ENCODE assay signal across 1 cellular context in the genomic region with DNA sequence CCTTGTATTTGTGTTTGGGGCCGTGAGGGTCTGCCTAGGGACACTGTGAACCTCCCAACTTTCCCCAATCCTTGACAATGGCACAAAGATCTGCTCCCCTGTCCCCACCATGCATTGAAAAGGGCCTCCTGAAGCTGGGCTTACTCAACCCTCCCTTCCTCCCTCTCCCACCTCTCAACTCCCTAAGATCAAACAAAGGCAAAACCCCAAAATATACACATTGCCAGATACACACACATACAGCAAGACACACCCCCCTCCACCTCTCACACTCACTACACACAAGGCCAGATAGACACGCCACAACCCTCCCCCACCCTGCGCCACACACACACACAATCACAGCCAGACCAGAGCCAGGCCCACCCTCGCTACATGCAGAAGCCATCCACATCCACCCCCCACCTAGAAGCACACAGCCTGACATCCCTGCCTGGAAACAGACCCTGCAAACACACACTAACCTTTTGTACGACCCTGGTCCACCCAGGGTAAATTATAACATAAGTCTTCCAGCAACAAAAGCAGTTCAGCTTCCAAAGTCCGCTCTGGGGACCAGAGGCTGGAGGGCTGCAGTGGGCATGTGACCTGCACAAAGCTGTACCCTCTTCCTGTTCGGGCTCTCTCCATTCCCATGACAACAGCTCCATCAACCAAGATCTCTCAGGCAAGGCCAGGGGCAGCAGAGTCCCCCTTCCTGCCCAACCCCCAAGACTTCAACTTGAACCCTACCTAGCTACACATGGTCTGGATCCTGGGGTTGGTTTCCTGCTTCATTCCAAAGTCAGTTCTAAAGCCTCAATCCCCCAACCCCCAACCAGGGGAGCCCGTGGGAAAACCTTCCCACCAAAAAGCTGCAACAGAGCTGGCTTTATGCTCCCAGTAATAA.
TF ChIP-seq lines count a peak whose summit lies in the region.

No MANE protein-coding gene starts in this region.

TF ChIP-seq in HepG2, 621 proteins besides CTCF, POLR2A, EP300 and RAD21 (continued from another document and continues in another):
- TF ChIP-seq CSRNP2 (CRISPR knock-in tag; conservative IDR thresholded peaks at IDR 0.05; ENCODE audit: low read depth) (no peak), ZNF430 (CRISPR knock-in tag; IDR thresholded peaks at IDR 0.05) (peak; percentile 71), PITX1 (CRISPR knock-in tag; IDR thresholded peaks at IDR 0.05) (peak; percentile 37; the same call in 1 of the 2 replicates), ZBTB26 (CRISPR knock-in tag; IDR thresholded peaks at IDR 0.05; ENCODE audit: borderline replicate concordance) (0 out of 2 replicates have a peak, but pooled peaks have one; percentile 43), ZNF510 (CRISPR knock-in tag; IDR thresholded peaks at IDR 0.05; ENCODE audit: low read depth) (no peak), TEAD3 (CRISPR knock-in tag; optimal IDR thresholded peaks at IDR 0.05; ENCODE audit: borderline replicate concordance) (peak; percentile 77), ADNP (CRISPR knock-in tag; IDR thresholded peaks at IDR 0.05) (no peak), ZNF34 (CRISPR knock-in tag; IDR thresholded peaks at IDR 0.05; ENCODE audit: borderline replicate concordance) (no peak; the same call in 1 of the 2 replicates), REXO4 (CRISPR knock-in tag; IDR thresholded peaks at IDR 0.05; ENCODE audit: borderline replicate concordance) (no peak), SAP130 (CRISPR knock-in tag; IDR thresholded peaks at IDR 0.05; ENCODE audit: low read depth) (peak; percentile 96), ZNF17 (CRISPR knock-in tag; IDR thresholded peaks at IDR 0.05) (no peak), RORA (CRISPR knock-in tag; IDR thresholded peaks at IDR 0.05) (no peak), MTF1 (CRISPR knock-in tag; IDR thresholded peaks at IDR 0.05) (no peak), PAF1 (CRISPR knock-in tag; IDR thresholded peaks at IDR 0.05) (no peak), DNMT1 (CRISPR knock-in tag; IDR thresholded peaks at IDR 0.05) (0 out of 2 replicates have a peak, but pooled peaks have one; percentile 52), MAFG (CRISPR knock-in tag; IDR thresholded peaks at IDR 0.05) (no peak), WIZ (CRISPR knock-in tag; IDR thresholded peaks at IDR 0.05) (no peak), STAG1 (CRISPR knock-in tag; IDR thresholded peaks at IDR 0.05) (no peak), SNRNP70 (IDR thresholded peaks at IDR 0.05; ENCODE audit: low read depth, low read length) (no peak), ZFP91 (CRISPR knock-in tag; IDR thresholded peaks at IDR 0.05; ENCODE audit: borderline replicate concordance) (peak; percentile 41), ZFAT (CRISPR knock-in tag; conservative IDR thresholded peaks at IDR 0.05) (no peak), SAFB2 (CRISPR knock-in tag; IDR thresholded peaks at IDR 0.05; ENCODE audit: borderline replicate concordance, low read depth) (no peak), CEBPG (CRISPR knock-in tag; IDR thresholded peaks at IDR 0.05) (peak; percentile 37; the same call in 1 of the 2 replicates), ZNF251 (CRISPR knock-in tag; IDR thresholded peaks at IDR 0.05) (no peak), DPF2 (CRISPR knock-in tag; IDR thresholded peaks at IDR 0.05; ENCODE audit: borderline replicate concordance, low read depth) (0 out of 2 replicates have a peak, but pooled peaks have one; percentile 16), HNRNPUL1 (IDR thresholded peaks at IDR 0.05; ENCODE audit: low read depth, low read length) (no peak), ERF (CRISPR knock-in tag; IDR thresholded peaks at IDR 0.05) (peak; percentile 96), LBX2 (CRISPR knock-in tag; IDR thresholded peaks at IDR 0.05; ENCODE audit: borderline replicate concordance) (no peak), ZNF891 (CRISPR knock-in tag; IDR thresholded peaks at IDR 0.05) (no peak), SNAI1 (CRISPR knock-in tag; IDR thresholded peaks at IDR 0.05; ENCODE audit: borderline replicate concordance) (no peak), NONO (IDR thresholded peaks at IDR 0.05) (no peak), NONO (CRISPR knock-in tag; conservative IDR thresholded peaks at IDR 0.05) (peak; percentile 88), NR2F2 (IDR thresholded peaks at IDR 0.05; ENCODE audit: borderline replicate concordance, low read depth) (peak; percentile 77; the same call in 1 of the 2 replicates), ATM (IDR thresholded peaks at IDR 0.05; ENCODE audit: borderline replicate concordance) (no peak), SCMH1 (CRISPR knock-in tag; IDR thresholded peaks at IDR 0.05; ENCODE audit: borderline replicate concordance) (no peak), FLYWCH1 (CRISPR knock-in tag; IDR thresholded peaks at IDR 0.05) (no peak), POLR2AphosphoS2 (IDR thresholded peaks at IDR 0.05; ENCODE audit: low read depth, low read length) (no peak), ELK4 (CRISPR knock-in tag; IDR thresholded peaks at IDR 0.05; ENCODE audit: borderline replicate concordance) (no peak), ZSCAN20 (CRISPR knock-in tag; IDR thresholded peaks at IDR 0.05; ENCODE audit: borderline replicate concordance) (no peak), SP1 (IDR thresholded peaks at IDR 0.05) (no peak), SP1 (CRISPR knock-in tag; IDR thresholded peaks at IDR 0.05) (no peak; the same call in 1 of the 2 replicates), NPAS2 (CRISPR knock-in tag; IDR thresholded peaks at IDR 0.05; ENCODE audit: borderline replicate concordance) (no peak), HOXA7 (CRISPR knock-in tag; IDR thresholded peaks at IDR 0.05) (no peak; the same call in 1 of the 2 replicates), AGO1 (IDR thresholded peaks at IDR 0.05; ENCODE audit: low read depth, low read length, poor library complexity, severe bottlenecking) (no peak), MTERF4 (CRISPR knock-in tag; IDR thresholded peaks at IDR 0.05) (no peak; the same call in 1 of the 2 replicates), ZKSCAN5 (CRISPR knock-in tag; IDR thresholded peaks at IDR 0.05) (no peak), HMG20B (CRISPR knock-in tag; conservative IDR thresholded peaks at IDR 0.05) (peak; percentile 74), DZIP1 (CRISPR knock-in tag; IDR thresholded peaks at IDR 0.05) (no peak), TGIF2 (CRISPR knock-in tag; IDR thresholded peaks at IDR 0.05) (peak; percentile 31)
- TF ChIP-seq, protein P1, sequence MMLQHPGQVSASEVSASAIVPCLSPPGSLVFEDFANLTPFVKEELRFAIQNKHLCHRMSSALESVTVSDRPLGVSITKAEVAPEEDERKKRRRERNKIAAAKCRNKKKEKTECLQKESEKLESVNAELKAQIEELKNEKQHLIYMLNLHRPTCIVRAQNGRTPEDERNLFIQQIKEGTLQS (CRISPR knock-in tag; IDR thresholded peaks at IDR 0.05) = no peak
- TF ChIP-seq, protein P2, sequence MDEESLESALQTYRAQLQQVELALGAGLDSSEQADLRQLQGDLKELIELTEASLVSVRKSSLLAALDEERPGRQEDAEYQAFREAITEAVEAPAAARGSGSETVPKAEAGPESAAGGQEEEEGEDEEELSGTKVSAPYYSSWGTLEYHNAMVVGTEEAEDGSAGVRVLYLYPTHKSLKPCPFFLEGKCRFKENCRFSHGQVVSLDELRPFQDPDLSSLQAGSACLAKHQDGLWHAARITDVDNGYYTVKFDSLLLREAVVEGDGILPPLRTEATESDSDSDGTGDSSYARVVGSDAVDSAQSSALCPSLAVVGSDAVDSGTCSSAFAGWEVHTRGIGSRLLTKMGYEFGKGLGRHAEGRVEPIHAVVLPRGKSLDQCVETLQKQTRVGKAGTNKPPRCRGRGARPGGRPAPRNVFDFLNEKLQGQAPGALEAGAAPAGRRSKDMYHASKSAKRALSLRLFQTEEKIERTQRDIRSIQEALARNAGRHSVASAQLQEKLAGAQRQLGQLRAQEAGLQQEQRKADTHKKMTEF (CRISPR knock-in tag; IDR thresholded peaks at IDR 0.05) = peak; percentile 56
- TF ChIP-seq, protein P3, sequence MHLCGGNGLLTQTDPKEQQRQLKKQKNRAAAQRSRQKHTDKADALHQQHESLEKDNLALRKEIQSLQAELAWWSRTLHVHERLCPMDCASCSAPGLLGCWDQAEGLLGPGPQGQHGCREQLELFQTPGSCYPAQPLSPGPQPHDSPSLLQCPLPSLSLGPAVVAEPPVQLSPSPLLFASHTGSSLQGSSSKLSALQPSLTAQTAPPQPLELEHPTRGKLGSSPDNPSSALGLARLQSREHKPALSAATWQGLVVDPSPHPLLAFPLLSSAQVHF (CRISPR knock-in tag; IDR thresholded peaks at IDR 0.05) = no peak
- TF ChIP-seq, protein P4, sequence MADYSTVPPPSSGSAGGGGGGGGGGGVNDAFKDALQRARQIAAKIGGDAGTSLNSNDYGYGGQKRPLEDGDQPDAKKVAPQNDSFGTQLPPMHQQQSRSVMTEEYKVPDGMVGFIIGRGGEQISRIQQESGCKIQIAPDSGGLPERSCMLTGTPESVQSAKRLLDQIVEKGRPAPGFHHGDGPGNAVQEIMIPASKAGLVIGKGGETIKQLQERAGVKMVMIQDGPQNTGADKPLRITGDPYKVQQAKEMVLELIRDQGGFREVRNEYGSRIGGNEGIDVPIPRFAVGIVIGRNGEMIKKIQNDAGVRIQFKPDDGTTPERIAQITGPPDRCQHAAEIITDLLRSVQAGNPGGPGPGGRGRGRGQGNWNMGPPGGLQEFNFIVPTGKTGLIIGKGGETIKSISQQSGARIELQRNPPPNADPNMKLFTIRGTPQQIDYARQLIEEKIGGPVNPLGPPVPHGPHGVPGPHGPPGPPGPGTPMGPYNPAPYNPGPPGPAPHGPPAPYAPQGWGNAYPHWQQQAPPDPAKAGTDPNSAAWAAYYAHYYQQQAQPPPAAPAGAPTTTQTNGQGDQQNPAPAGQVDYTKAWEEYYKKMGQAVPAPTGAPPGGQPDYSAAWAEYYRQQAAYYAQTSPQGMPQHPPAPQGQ (CRISPR knock-in tag; IDR thresholded peaks at IDR 0.05; ENCODE audit: borderline replicate concordance) = peak; percentile 14; the same call in 1 of the 2 replicates
